ENCODE assay signal across 23 cellular contexts in genomic region chr1:28604411-28604810, GRCh38. TPM values are rescaled to one million over a fixed set of nuclear protein-coding genes. Genes with fewer than 3 reads are reported as not detected.
A peak's percentile ranks its signal among the peaks of the same experiment; 100 is the strongest.
DNase-seq lines count a peak whose midpoint lies in the region; ATAC-seq and TF ChIP-seq lines count a peak whose summit lies in the region.
"Had no signal": no experiment of that assay in that cellular context is flagged by ENCODE, and none has a peak within 500 bp of the region (broad histone marks: within the 10 kb centered on the region; RNA-seq: fewer than 3 reads in every experiment).

No MANE protein-coding gene starts in this region.

- H3K4me3 ChIP-seq in BLaER1 (no peak overlapping the region), neural progenitor cell (no peak overlapping the region)
- no peak overlapping the region for H3K4me3 ChIP-seq in BLaER1 treated with 17β-estradiol and CSF1 and Interleukin-3, amounts not matched to agents 10 nM and 100 nM
- H3K4me3 ChIP-seq: GM23338 had no signal

- no peaks in the 10 kb centered on the region for H4K20me1 ChIP-seq in BLaER1
- no peaks in the 10 kb centered on the region; a peak in 1 of 22 replicates for H4K20me1 ChIP-seq in BLaER1 treated with 17β-estradiol and CSF1 and Interleukin-3, amounts not matched to agents 10 nM and 100 nM
- H4K20me1 ChIP-seq in neural progenitor cell (ENCODE audit: low read depth): no peaks in the 10 kb centered on the region

- H3K9me3 Mint-ChIP-seq in endothelial cell (ENCODE audit: unreplicated experiment): no peaks in the 10 kb centered on the region
- H3K9me3 Mint-ChIP-seq in neural progenitor cell: no peaks in the 10 kb centered on the region
- H3K9me3 Mint-ChIP-seq: GM23338, H9 had no signal

- no peak overlapping the region for H2AFZ ChIP-seq in neural progenitor cell (replicated peaks)
- H2AFZ ChIP-seq: GM23338 had no signal

- H3K4me3 Mint-ChIP-seq in endothelial cell (ENCODE audit: unreplicated experiment) (no peak overlapping the region), neural progenitor cell (no peak overlapping the region)
- H3K4me3 Mint-ChIP-seq: B cell; CD4-positive, alpha-beta memory T cell; GM23338; H9 had no signal

- peak overlapping the region; percentile 69 for H3K4me2 ChIP-seq in BLaER1
- peak overlapping the region in 8 of 11 experiments; percentile 30 to 74 (median 59); a peak in 16 of 22 replicates for H3K4me2 ChIP-seq in BLaER1 treated with 17β-estradiol and CSF1 and Interleukin-3, amounts not matched to agents 10 nM and 100 nM
- no peak overlapping the region for H3K4me2 ChIP-seq in neural progenitor cell
- H3K4me2 ChIP-seq: GM23338 had no signal

- H3K9me3 ChIP-seq in BLaER1: no peaks in the 10 kb centered on the region
- H3K9me3 ChIP-seq in BLaER1 treated with 17β-estradiol and CSF1 and Interleukin-3, amounts not matched to agents 10 nM and 100 nM (replicated peaks in 1 of 11): no peaks in the 10 kb centered on the region
- no peaks in the 10 kb centered on the region for H3K9me3 ChIP-seq in neural progenitor cell (ENCODE audit: low read depth)

- H3K36me3 Mint-ChIP-seq in endothelial cell (ENCODE audit: low read depth, unreplicated experiment): no peaks in the 10 kb centered on the region
- no peaks in the 10 kb centered on the region for H3K36me3 Mint-ChIP-seq in neural progenitor cell

- peaks cover 73% of the 10 kb centered on the region for H3K36me3 ChIP-seq in BLaER1
- peaks cover 57 to 88% (median 81%) of the 10 kb centered on the region in 11 experiments for H3K36me3 ChIP-seq in BLaER1 treated with 17β-estradiol and CSF1 and Interleukin-3, amounts not matched to agents 10 nM and 100 nM
- no peaks in the 10 kb centered on the region for H3K36me3 ChIP-seq in neural progenitor cell

- no peaks in the 10 kb centered on the region for H3K79me2 ChIP-seq in neural progenitor cell (ENCODE audit: low read depth)

- H3K4me1 Mint-ChIP-seq in endothelial cell (ENCODE audit: unreplicated experiment) (peaks cover 8% of the 10 kb centered on the region), neural progenitor cell (peaks cover 11% of the 10 kb centered on the region)
- H3K4me1 Mint-ChIP-seq: B cell; CD4-positive, alpha-beta memory T cell had no signal

- H3K9ac ChIP-seq in BLaER1: peak overlapping the region; percentile 42; the same call in 1 of the 2 replicates
- H3K9ac ChIP-seq in BLaER1 treated with 17β-estradiol and CSF1 and Interleukin-3, amounts not matched to agents 10 nM and 100 nM: peak overlapping the region in 6 of 11 experiments; percentile 8 to 21 (median 12); a peak in 4 of 22 replicates
- no peak overlapping the region for H3K9ac ChIP-seq in neural progenitor cell

- DNase-seq in endothelial cell (ENCODE audit: low spot score) (no peak), neural progenitor cell (ENCODE audit: low spot score) (no peak), kidney tubule cell (ENCODE audit: low spot score) (no peak), NCI-H774 (lab: John Stamatoyannopoulos, UW) (no peak)
- DNase-seq: C1 segment of cervical spinal cord; Calu3; CD4-positive, alpha-beta memory T cell; COR-L47; DMS53; DMS79 treated with DMSO at 0.1 percent for 48 hours; GF-D8; H9 had no signal

- H3K4me1 ChIP-seq in BLaER1 (peaks cover 25% of the 10 kb centered on the region), neural progenitor cell (no peaks in the 10 kb centered on the region)
- peaks cover 0 to 27% (median 19%) of the 10 kb centered on the region in 10 experiments; a peak in 16 of 20 replicates for H3K4me1 ChIP-seq in BLaER1 treated with 17β-estradiol and CSF1 and Interleukin-3, amounts not matched to agents 10 nM and 100 nM

- no peaks in the 10 kb centered on the region for H3K27me3 ChIP-seq in BLaER1
- no peaks in the 10 kb centered on the region for H3K27me3 ChIP-seq in BLaER1 treated with 17β-estradiol and CSF1 and Interleukin-3, amounts not matched to agents 10 nM and 100 nM
- H3K27me3 ChIP-seq in neural progenitor cell: no peaks in the 10 kb centered on the region

- H3K27me3 Mint-ChIP-seq in endothelial cell (ENCODE audit: unreplicated experiment) (no peaks in the 10 kb centered on the region), neural progenitor cell (ENCODE audit: insufficient read depth, low read depth) (peaks cover 2% of the 10 kb centered on the region)
- H3K27me3 Mint-ChIP-seq: B cell; CD4-positive, alpha-beta memory T cell had no signal

- H3K27ac ChIP-seq in BLaER1 (no peak overlapping the region; the same call in 1 of the 2 replicates), neural progenitor cell (no peak overlapping the region)
- peak overlapping the region in 2 of 11 experiments; percentile 3 to 7; a peak in 2 of 22 replicates for H3K27ac ChIP-seq in BLaER1 treated with 17β-estradiol and CSF1 and Interleukin-3, amounts not matched to agents 10 nM and 100 nM

- peaks cover 4% of the 10 kb centered on the region for H3F3A ChIP-seq in neural progenitor cell (ENCODE audit: low read depth)

- H3K27ac Mint-ChIP-seq in endothelial cell (ENCODE audit: unreplicated experiment) (peak overlapping the region; percentile 74), neural progenitor cell (peak overlapping the region; percentile 37)
- H3K27ac Mint-ChIP-seq: B cell; CD4-positive, alpha-beta memory T cell; GM23338 had no signal

- no peak for ATAC-seq in GM21447 (IDR thresholded peaks at IDR 0.05; ENCODE audit: unreplicated experiment)
- ATAC-seq: GM23338, HCT116 had no signal

- no peak for TF ChIP-seq CTCF in endothelial cell (IDR thresholded peaks at IDR 0.05; ENCODE audit: unreplicated experiment)
- no peak for TF ChIP-seq CTCF in neural progenitor cell (IDR thresholded peaks at IDR 0.05)

RNA-seq across cellular contexts. Expression of gene RAB42, which starts 12.3 kb away (rescaled TPM):
- total RNA-seq in endothelial cell (ENCODE audit: unreplicated experiment) (not detected), neural progenitor cell (ENCODE audit: low replicate concordance) (2.2 and 4.2 TPM in 2 replicates)
- total RNA-seq: A172, B cell, G401, H4 had no signal

RNA-seq across cellular contexts. Expression of gene TAF12, which starts 38.5 kb away (rescaled TPM):
- total RNA-seq in endothelial cell (ENCODE audit: unreplicated experiment) (17.0 TPM), neural progenitor cell (ENCODE audit: low replicate concordance) (26.3 and 45.2 TPM in 2 replicates)

RNA-seq across cellular contexts. Expression of gene RNU11, which starts 44.0 kb away (rescaled TPM):
- total RNA-seq in endothelial cell (ENCODE audit: unreplicated experiment) (not detected), neural progenitor cell (ENCODE audit: low replicate concordance) (not detected in 2 replicates)
- total RNA-seq: A172; A673; B cell; Calu3; CD4-positive, alpha-beta memory T cell; Daoy; G401; GM23338; H4; H9 had no signal

RNA-seq across cellular contexts. Expression of gene TRNAU1AP, which starts 51.5 kb away (rescaled TPM):
- total RNA-seq in endothelial cell (ENCODE audit: unreplicated experiment) (39.6 TPM), neural progenitor cell (ENCODE audit: low replicate concordance) (43.9 and 50.0 TPM in 2 replicates)
